11 cellular contexts compared by ENCODE assay signal in the genomic region with DNA sequence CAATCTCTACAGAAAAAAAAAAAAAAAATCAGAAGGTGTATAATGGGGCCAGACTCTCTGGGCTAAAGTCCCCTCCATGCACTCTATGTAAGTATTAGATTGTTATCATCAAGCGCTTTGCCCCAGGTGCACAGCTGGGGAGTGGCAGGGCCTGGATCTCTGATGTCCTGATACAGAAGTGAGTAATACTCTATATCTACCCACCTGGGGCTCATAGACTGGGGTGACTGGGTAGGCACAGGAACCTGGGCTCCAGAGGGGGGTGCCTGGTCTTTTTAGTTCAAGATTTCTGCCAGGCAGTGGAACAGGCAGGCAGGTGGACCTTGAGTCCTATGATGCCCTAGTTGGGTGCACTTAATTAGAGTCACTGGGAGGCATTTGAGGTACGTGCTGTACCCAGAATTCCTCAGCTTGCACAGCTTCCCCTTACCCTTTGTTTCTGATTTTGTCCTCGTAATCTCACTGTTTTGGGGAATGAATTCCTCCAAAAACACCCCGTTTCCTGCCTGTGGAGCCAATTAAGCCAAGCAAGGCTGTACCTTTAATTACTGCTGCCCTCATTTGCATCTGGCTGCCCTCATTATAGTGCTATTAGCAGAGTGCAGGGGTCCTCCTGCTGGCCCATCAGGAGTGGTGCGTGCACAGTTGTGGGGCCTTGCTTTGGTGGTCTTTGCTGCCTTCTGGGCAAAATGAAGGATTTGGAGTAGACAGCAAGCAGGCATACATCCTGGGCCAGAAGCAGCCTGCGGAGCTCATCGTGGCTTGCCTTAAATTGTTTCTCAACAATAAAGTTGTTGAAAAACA.
DNase-seq lines count a peak whose midpoint lies in the region; ATAC-seq, FAIRE-seq and TF ChIP-seq lines count a peak whose summit lies in the region.
"Had no signal": no experiment of that assay in that cellular context is flagged by ENCODE, and none has a peak within 500 bp of the region (broad histone marks: within the 10 kb centered on the region; RNA-seq: fewer than 3 reads in every experiment).

No MANE protein-coding gene starts in this region.

- peak; percentile 43 for TF ChIP-seq RAD21 in SK-N-SH (IDR thresholded peaks at IDR 0.05; ENCODE audit: low read length)

- H3F3A ChIP-seq in SK-N-SH (replicated peaks; ENCODE audit: insufficient read depth): no peaks in the 10 kb centered on the region

- no peaks in the 10 kb centered on the region for H4K20me1 ChIP-seq in SK-N-SH (ENCODE audit: insufficient read depth)

- no peak for ATAC-seq in SK-N-SH treated with all-trans-retinoic acid at 6 μM for 48 hours
- ATAC-seq in GM21737 (IDR thresholded peaks at IDR 0.05; ENCODE audit: unreplicated experiment): no peak
- no peak for ATAC-seq in GM21529 (IDR thresholded peaks at IDR 0.05; ENCODE audit: unreplicated experiment)
- no peak for ATAC-seq in HG02642 (IDR thresholded peaks at IDR 0.05; ENCODE audit: poor library complexity, unreplicated experiment)

- no peak overlapping the region for H2AFZ ChIP-seq in SK-N-SH (ENCODE audit: low read depth)

- 94% methylated on average over 7 of the region's 7 CpGs for WGBS in SK-N-SH (ENCODE audit: low lambda C conversion rate)
- WGBS in small intestine, 3 donors: 46 to 69% (median 61%) methylated on average over 7 of the region's 7 CpGs

- DNase-seq in SK-N-SH (peak; percentile 41), NCI-H526 (lab: John Stamatoyannopoulos, UW) (peak; percentile 29 to 68), fibroblast of mammary gland (ENCODE audit: low read depth) (no peak), small intestine (peak; percentile 94)
- DNase-seq: nucleus accumbens; stimulated activated naive CD4-positive, alpha-beta T cell had no signal

- no peaks in the 10 kb centered on the region for H3K9me2 ChIP-seq in SK-N-SH

- H3K4me3 ChIP-seq in SK-N-SH (ENCODE audit: low read depth in 2 of 2, low read length in 1 of 2): no peak overlapping the region
- no peak overlapping the region for H3K4me3 ChIP-seq in fibroblast of mammary gland (ENCODE audit: control insufficient read depth, low read depth, low read length)
- no peak overlapping the region for H3K4me3 ChIP-seq in small intestine (ENCODE audit: low read depth in 1 of 2, low read length in 2 of 2)
- H3K4me3 ChIP-seq: HAP-1 had no signal

- H3K4me1 ChIP-seq in SK-N-SH (ENCODE audit: control insufficient read depth in 1 of 2, insufficient read depth in 2 of 2, low read depth in 1 of 2, low read length in 1 of 2) (no peaks in the 10 kb centered on the region), small intestine (ENCODE audit: control insufficient read depth in 2 of 2, insufficient read depth in 1 of 2, low read depth in 1 of 2, low read length in 1 of 2) (peaks cover 0 to 7% of the 10 kb centered on the region in 2 donors)
- H3K4me1 ChIP-seq: HAP-1 had no signal

- H3K27ac ChIP-seq in SK-N-SH (ENCODE audit: low read depth in 2 of 2, low read length in 1 of 2) (no peak overlapping the region), small intestine (ENCODE audit: low read depth in 1 of 2, low read length in 1 of 2) (peak overlapping the region; percentile 58 to 78)

- TF ChIP-seq EP300 in SK-N-SH (IDR thresholded peaks at IDR 0.05; ENCODE audit: borderline replicate concordance in 1 of 2, low read depth in 1 of 2, low read length in 1 of 2): no peak

- no peaks in the 10 kb centered on the region for H3K9me3 ChIP-seq in SK-N-SH
- H3K9me3 ChIP-seq in small intestine (ENCODE audit: control insufficient read depth, low read depth): no peaks in the 10 kb centered on the region
- H3K9me3 ChIP-seq: HAP-1 had no signal

- no peaks in the 10 kb centered on the region for H3K27me3 ChIP-seq in SK-N-SH (ENCODE audit: insufficient read depth)
- no peaks in the 10 kb centered on the region for H3K27me3 ChIP-seq in small intestine (ENCODE audit: control insufficient read depth in 2 of 2, insufficient read depth in 2 of 2, low read length in 2 of 2)

- POLR2A ChIA-PET in SK-N-SH (lab: Yijun Ruan, JAX): no interaction called here

- FAIRE-seq in small intestine (lab: Jason Lieb, UNC): no peak

- H3K4me2 ChIP-seq in SK-N-SH: no peak overlapping the region

- H3K9ac ChIP-seq in SK-N-SH: no peak overlapping the region

- CTCF ChIA-PET in SK-N-SH (lab: Yijun Ruan, JAX): interaction anchor here (0.8 to 3.3 kb wide), 6 partner anchors 9 to 121 kb away, joined by 3 to 12 read pairs (median 5); no protein-coding TSS in a partner anchor

- H3K79me2 ChIP-seq in SK-N-SH (ENCODE audit: insufficient read depth): no peaks in the 10 kb centered on the region

- peak; percentile 37 for TF ChIP-seq CTCF in SK-N-SH (IDR thresholded peaks at IDR 0.05)
- TF ChIP-seq CTCF in fibroblast of mammary gland (conservative IDR thresholded peaks at IDR 0.05; ENCODE audit: control insufficient read depth, insufficient read depth, low read depth, low read length): peak; percentile 31

- H3K36me3 ChIP-seq in SK-N-SH (replicated peaks in 1 of 2; ENCODE audit: control insufficient read depth in 1 of 2, insufficient read depth in 2 of 2, low read length in 1 of 2) (no peaks in the 10 kb centered on the region), small intestine (ENCODE audit: control insufficient read depth in 2 of 2, insufficient read depth in 2 of 2, low read length in 2 of 2) (no peaks in the 10 kb centered on the region)
- H3K36me3 ChIP-seq: HAP-1 had no signal

TF ChIP-seq in SK-N-SH, 30 proteins besides CTCF, POLR2A, EP300 and RAD21 (continues in another document):
- no peak for TF ChIP-seq FOXJ3 (CRISPR knock-in tag; IDR thresholded peaks at IDR 0.05)
- no peak for TF ChIP-seq REST (IDR thresholded peaks at IDR 0.05; ENCODE audit: low read depth, low read length)
- TF ChIP-seq POLR2AphosphoS5 (IDR thresholded peaks at IDR 0.05; ENCODE audit: low read depth, low read length): no peak
- no peak for TF ChIP-seq GATA2 (CRISPR knock-in tag; IDR thresholded peaks at IDR 0.05)
- TF ChIP-seq SMC3 (IDR thresholded peaks at IDR 0.05; ENCODE audit: low read depth, low read length): no peak
- no peak for TF ChIP-seq NFIC (IDR thresholded peaks at IDR 0.05; ENCODE audit: borderline replicate concordance)
- TF ChIP-seq TEAD4 (IDR thresholded peaks at IDR 0.05; ENCODE audit: borderline replicate concordance, insufficient read depth): no peak

TF ChIP-seq in SK-N-SH treated with all-trans-retinoic acid at 6 μM for 48 hours, 23 proteins besides CTCF, POLR2A, EP300 and RAD21:
- TF ChIP-seq ZNF8 (CRISPR knock-in tag; IDR thresholded peaks at IDR 0.05) (no peak), ISL1 (CRISPR knock-in tag; IDR thresholded peaks at IDR 0.05) (no peak), CSRNP3 (CRISPR knock-in tag; IDR thresholded peaks at IDR 0.05) (no peak), TCF4 (CRISPR knock-in tag; IDR thresholded peaks at IDR 0.05; ENCODE audit: borderline replicate concordance) (no peak), ZNF70 (CRISPR knock-in tag; IDR thresholded peaks at IDR 0.05) (no peak), ARNTL (CRISPR knock-in tag; IDR thresholded peaks at IDR 0.05; ENCODE audit: borderline replicate concordance, low read depth) (no peak), PPARA (CRISPR knock-in tag; IDR thresholded peaks at IDR 0.05; ENCODE audit: borderline replicate concordance) (no peak), BACH2 (CRISPR knock-in tag; IDR thresholded peaks at IDR 0.05; ENCODE audit: borderline replicate concordance) (no peak), PATZ1 (CRISPR knock-in tag; IDR thresholded peaks at IDR 0.05; ENCODE audit: borderline replicate concordance) (no peak)
- TF ChIP-seq, protein P1, sequence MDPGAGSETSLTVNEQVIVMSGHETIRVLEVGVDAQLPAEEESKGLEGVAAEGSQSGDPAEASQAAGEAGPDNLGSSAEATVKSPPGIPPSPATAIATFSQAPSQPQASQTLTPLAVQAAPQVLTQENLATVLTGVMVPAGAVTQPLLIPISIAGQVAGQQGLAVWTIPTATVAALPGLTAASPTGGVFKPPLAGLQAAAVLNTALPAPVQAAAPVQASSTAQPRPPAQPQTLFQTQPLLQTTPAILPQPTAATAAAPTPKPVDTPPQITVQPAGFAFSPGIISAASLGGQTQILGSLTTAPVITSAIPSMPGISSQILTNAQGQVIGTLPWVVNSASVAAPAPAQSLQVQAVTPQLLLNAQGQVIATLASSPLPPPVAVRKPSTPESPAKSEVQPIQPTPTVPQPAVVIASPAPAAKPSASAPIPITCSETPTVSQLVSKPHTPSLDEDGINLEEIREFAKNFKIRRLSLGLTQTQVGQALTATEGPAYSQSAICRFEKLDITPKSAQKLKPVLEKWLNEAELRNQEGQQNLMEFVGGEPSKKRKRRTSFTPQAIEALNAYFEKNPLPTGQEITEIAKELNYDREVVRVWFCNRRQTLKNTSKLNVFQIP (CRISPR knock-in tag; IDR thresholded peaks at IDR 0.05; ENCODE audit: borderline replicate concordance, low read depth): no peak

Comparison
In these comparisons a context has a peak if more than half of its experiments do, and no peak if none do; other contexts are left out.
1. H3K27ac ChIP-seq: peak in small intestine (2 of 2); none in SK-N-SH (0 of 2).